Comparison of ENCODE assay signal across 11 cellular contexts in the genomic region with DNA sequence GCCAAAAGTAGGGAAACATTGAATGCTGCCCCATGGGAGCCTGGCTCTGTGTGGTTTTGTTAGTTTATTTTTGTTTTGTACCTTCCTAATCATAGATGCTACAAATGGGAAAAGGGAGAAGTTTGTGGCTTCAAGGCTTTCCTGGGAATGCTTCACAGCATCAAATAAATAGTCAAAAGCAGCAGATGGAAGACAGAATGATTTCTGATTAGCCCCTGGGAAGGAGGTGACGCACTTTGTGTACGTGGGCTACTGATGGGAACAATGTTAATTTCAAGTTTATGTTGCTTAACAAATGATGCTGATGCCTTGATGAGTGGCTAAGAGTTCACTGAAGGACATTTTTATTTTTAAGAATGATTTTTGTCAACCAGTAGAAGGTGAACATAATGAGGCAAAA.
DNase-seq lines count a peak whose midpoint lies in the region; ATAC-seq, FAIRE-seq and TF ChIP-seq lines count a peak whose summit lies in the region.
"Had no signal": no experiment of that assay in that cellular context is flagged by ENCODE, and none has a peak within 500 bp of the region (broad histone marks: within the 10 kb centered on the region; RNA-seq: fewer than 3 reads in every experiment).

No MANE protein-coding gene starts in this region.

- no peaks in the 10 kb centered on the region for H3K36me3 ChIP-seq in ES-I3 (ENCODE audit: insufficient read depth, low read length)
- H3K36me3 ChIP-seq in endothelial cell of umbilical vein (ENCODE audit: control insufficient read depth in 2 of 2, extremely low read depth in 1 of 2, insufficient read depth in 2 of 2, low read length in 2 of 2) = no peaks in the 10 kb centered on the region
- H3K36me3 ChIP-seq in neuronal stem cell (replicated peaks in 1 of 2; ENCODE audit: control insufficient read depth in 2 of 2, insufficient read depth in 2 of 2, low read length in 2 of 2) = no peaks in the 10 kb centered on the region
- H3K36me3 ChIP-seq: BLaER1 treated with 17β-estradiol and CSF1 and Interleukin-3, amounts not matched to agents 10 nM and 100 nM had no signal

- DNase-seq in RPMI7951 (ENCODE audit: low read depth) = peak; percentile 36
- no peak for DNase-seq in endothelial cell of umbilical vein (ENCODE audit: low read depth, low spot score)
- DNase-seq in neuronal stem cell (ENCODE audit: low spot score) = no peak
- DNase-seq in Right ventricle myocardium inferior (ENCODE audit: missing footprints) = no peak
- no peak for DNase-seq in NCI-H187 (lab: John Stamatoyannopoulos, UW)
- no peak for DNase-seq in activated naive CD4-positive, alpha-beta T cell treated with anti-CD3 and anti-CD28 coated beads for 36 hours
- DNase-seq in mesenteric fat pad (ENCODE audit: low spot score) = no peak

- no peak overlapping the region for H3K4me3 Mint-ChIP-seq in activated naive CD4-positive, alpha-beta T cell treated with anti-CD3 and anti-CD28 coated beads for 36 hours
- H3K4me3 Mint-ChIP-seq: activated CD4-positive, alpha-beta T cell treated with anti-CD3 and anti-CD28 coated beads for 36 hours had no signal

- H3K4ac ChIP-seq in neuronal stem cell (ENCODE audit: low read length) = no peak overlapping the region

- no peak for TF ChIP-seq CTCF in endothelial cell of umbilical vein (IDR thresholded peaks at IDR 0.05; ENCODE audit: extremely low read depth in 1 of 2, insufficient read depth in 1 of 2, low read depth in 1 of 2, low read length in 2 of 2)

- WGBS in neuronal stem cell (ENCODE audit: extremely low coverage in 2 of 2, insufficient read length in 2 of 2, insufficient replicate concordance in 1 of 2), 2 donors = no CpG with 5 or more reads among the region's 2 CpGs

- no peak overlapping the region for H2BK15ac ChIP-seq in neuronal stem cell (ENCODE audit: low read length)

- H3K4me2 ChIP-seq in endothelial cell of umbilical vein (ENCODE audit: insufficient read depth, low read length) (peak overlapping the region; percentile 32), neuronal stem cell (ENCODE audit: insufficient read depth, low read length, poor library complexity, severe bottlenecking) (no peak overlapping the region)

- H2BK120ac ChIP-seq in neuronal stem cell (ENCODE audit: low read depth, low read length) = no peak overlapping the region

- H3K27ac ChIP-seq in endothelial cell of umbilical vein (ENCODE audit: insufficient read depth, low read depth, low read length) (peak overlapping the region; percentile 94), neuronal stem cell (replicated peaks; ENCODE audit: low read length) (no peak overlapping the region)
- H3K27ac ChIP-seq: BLaER1 treated with 17β-estradiol and CSF1 and Interleukin-3, amounts not matched to agents 10 nM and 100 nM had no signal

- H3K27me3 Mint-ChIP-seq in activated naive CD4-positive, alpha-beta T cell treated with anti-CD3 and anti-CD28 coated beads for 36 hours (ENCODE audit: low read depth) = peaks cover 3% of the 10 kb centered on the region
- H3K27me3 Mint-ChIP-seq: activated CD4-positive, alpha-beta T cell treated with anti-CD3 and anti-CD28 coated beads for 36 hours had no signal

- H2BK5ac ChIP-seq in neuronal stem cell (ENCODE audit: low read length) = no peak overlapping the region

- no peak overlapping the region for H4K8ac ChIP-seq in neuronal stem cell (ENCODE audit: low read depth, low read length)

- no peak overlapping the region for H2BK12ac ChIP-seq in neuronal stem cell (ENCODE audit: low read length)

- no peaks in the 10 kb centered on the region for H4K20me1 ChIP-seq in endothelial cell of umbilical vein (replicated peaks; ENCODE audit: control insufficient read depth, extremely low read depth, insufficient read depth, low read length)
- H4K20me1 ChIP-seq: BLaER1 treated with 17β-estradiol and CSF1 and Interleukin-3, amounts not matched to agents 10 nM and 100 nM had no signal

- no peaks in the 10 kb centered on the region for H3K9me3 ChIP-seq in ES-I3 (ENCODE audit: control insufficient read depth, insufficient read depth, low read length)
- H3K9me3 ChIP-seq in endothelial cell of umbilical vein (replicated peaks; ENCODE audit: control insufficient read depth, insufficient read depth, low read length) = no peaks in the 10 kb centered on the region
- no peaks in the 10 kb centered on the region for H3K9me3 ChIP-seq in neuronal stem cell (replicated peaks in 1 of 2; ENCODE audit: control insufficient read depth in 2 of 2, insufficient read depth in 1 of 2, low read depth in 1 of 2, low read length in 2 of 2)
- H3K9me3 ChIP-seq: BLaER1 treated with 17β-estradiol and CSF1 and Interleukin-3, amounts not matched to agents 10 nM and 100 nM; mucosa of descending colon had no signal

- CTCF ChIA-PET in endothelial cell of umbilical vein (lab: Charles Lee) = interaction anchor here (1.4 to 2.6 kb wide), 2 partner anchors 11 to 33 kb away, joined by 5 to 8 read pairs; no protein-coding TSS in a partner anchor
- CTCF ChIA-PET in activated naive CD4-positive, alpha-beta T cell treated with anti-CD3 and anti-CD28 coated beads for 36 hours (lab: Charles Lee) = no interaction called here

- H3K4me3 ChIP-seq in endothelial cell of umbilical vein (replicated peaks in 1 of 3; ENCODE audit: insufficient read depth in 1 of 3, low read depth in 1 of 3, low read length in 3 of 3) (no peak overlapping the region), neuronal stem cell (ENCODE audit: low read length in 2 of 2) (no peak overlapping the region)
- H3K4me3 ChIP-seq: BLaER1 treated with 17β-estradiol and CSF1 and Interleukin-3, amounts not matched to agents 10 nM and 100 nM; mucosa of descending colon had no signal

- intact Hi-C loops in endothelial cell of umbilical vein (cut with micrococcal nuclease) = no loop called here
- intact Hi-C loops in Right ventricle myocardium inferior (cut with DNase I) = no loop called here
- intact Hi-C loops in activated naive CD4-positive, alpha-beta T cell treated with anti-CD3 and anti-CD28 coated beads for 36 hours (cut with micrococcal nuclease) = no loop called here

- TF ChIP-seq POLR2A in endothelial cell of umbilical vein (IDR thresholded peaks at IDR 0.05; ENCODE audit: low read depth, low read length) = no peak

- H3K23ac ChIP-seq in neuronal stem cell (ENCODE audit: low read depth, low read length, poor library complexity) = no peak overlapping the region

- no peaks in the 10 kb centered on the region for H3K36me3 Mint-ChIP-seq in activated naive CD4-positive, alpha-beta T cell treated with anti-CD3 and anti-CD28 coated beads for 36 hours (ENCODE audit: low read depth)

- BruUV-seq in endothelial cell of umbilical vein (replicated peaks; lab: Mats Ljungman, UMichigan) = no TSS peak

- POLR2A ChIA-PET in endothelial cell of umbilical vein (lab: Charles Lee) = no interaction called here

- no peaks in the 10 kb centered on the region for H3K9me1 ChIP-seq in endothelial cell of umbilical vein (replicated peaks; ENCODE audit: control insufficient read depth, extremely low read depth, insufficient read depth, low read length)

- H3K9me3 Mint-ChIP-seq in activated naive CD4-positive, alpha-beta T cell treated with anti-CD3 and anti-CD28 coated beads for 36 hours = no peaks in the 10 kb centered on the region

- peak overlapping the region; percentile 68 for H2AFZ ChIP-seq in endothelial cell of umbilical vein (ENCODE audit: low read depth, low read length)
- H2AFZ ChIP-seq in neuronal stem cell (ENCODE audit: low read length) = peak overlapping the region; percentile 83

- H3K14ac ChIP-seq in neuronal stem cell (ENCODE audit: low read length) = no peak overlapping the region

- peak overlapping the region; percentile 1; the same call in 1 of the 2 replicates for H3K9ac ChIP-seq in ES-I3 (ENCODE audit: low read depth, low read length)
- peak overlapping the region; percentile 54 for H3K9ac ChIP-seq in endothelial cell of umbilical vein (replicated peaks; ENCODE audit: extremely low read depth, insufficient read depth, low read length)
- no peak overlapping the region for H3K9ac ChIP-seq in neuronal stem cell (ENCODE audit: low read depth, low read length, poor library complexity)
- H3K9ac ChIP-seq: BLaER1 treated with 17β-estradiol and CSF1 and Interleukin-3, amounts not matched to agents 10 nM and 100 nM had no signal

- peaks cover 10% of the 10 kb centered on the region for H3K4me1 ChIP-seq in ES-I3 (ENCODE audit: insufficient read depth, low read length)
- peaks cover 17% of the 10 kb centered on the region for H3K4me1 ChIP-seq in endothelial cell of umbilical vein (ENCODE audit: control insufficient read depth, extremely low read depth, insufficient read depth, low read length)
- H3K4me1 ChIP-seq in neuronal stem cell (ENCODE audit: control insufficient read depth in 2 of 2, insufficient read depth in 1 of 2, low read depth in 1 of 2, low read length in 2 of 2) = peaks cover 0 to 18% of the 10 kb centered on the region in 2 donors

- no peaks in the 10 kb centered on the region for H3K79me2 ChIP-seq in endothelial cell of umbilical vein (ENCODE audit: control insufficient read depth, insufficient read depth, low read length)

- no peak overlapping the region for H2AK5ac ChIP-seq in neuronal stem cell (ENCODE audit: low read depth, low read length)

- no peak for FAIRE-seq in endothelial cell of umbilical vein (lab: Jason Lieb, UNC)

- H3K27me3 ChIP-seq in endothelial cell of umbilical vein (ENCODE audit: control insufficient read depth in 2 of 2, insufficient read depth in 2 of 2, low read length in 2 of 2) = no peaks in the 10 kb centered on the region
- no peaks in the 10 kb centered on the region for H3K27me3 ChIP-seq in neuronal stem cell (ENCODE audit: control insufficient read depth in 3 of 3, insufficient read depth in 3 of 3, low read depth in 1 of 3, low read length in 3 of 3)
- H3K27me3 ChIP-seq: BLaER1 treated with 17β-estradiol and CSF1 and Interleukin-3, amounts not matched to agents 10 nM and 100 nM had no signal

- no peaks in the 10 kb centered on the region for H3K4me1 Mint-ChIP-seq in activated naive CD4-positive, alpha-beta T cell treated with anti-CD3 and anti-CD28 coated beads for 36 hours (ENCODE audit: low read depth)
- H3K4me1 Mint-ChIP-seq: activated CD4-positive, alpha-beta T cell treated with anti-CD3 and anti-CD28 coated beads for 36 hours had no signal

- H3K18ac ChIP-seq in neuronal stem cell (ENCODE audit: low read length) = no peak overlapping the region

- no peak overlapping the region for H3K27ac Mint-ChIP-seq in activated naive CD4-positive, alpha-beta T cell treated with anti-CD3 and anti-CD28 coated beads for 36 hours
- H3K27ac Mint-ChIP-seq: activated CD4-positive, alpha-beta T cell treated with anti-CD3 and anti-CD28 coated beads for 36 hours had no signal

- H3K79me1 ChIP-seq in neuronal stem cell (ENCODE audit: low read depth, low read length) = no peaks in the 10 kb centered on the region

- dilution Hi-C loops in endothelial cell of umbilical vein (cut with MboI; ENCODE audit: extremely low pct_ligation_motif_present, low sequenced_read_pairs) = no loop called here

- ATAC-seq in Right ventricle myocardium inferior = no peak

- H4K91ac ChIP-seq in neuronal stem cell (ENCODE audit: low read depth, low read length, poor library complexity) = no peak overlapping the region

TF ChIP-seq in endothelial cell of umbilical vein, 7 proteins besides CTCF, POLR2A, EP300 and RAD21 (continues in another document):
- no peak for TF ChIP-seq GATA2 (IDR thresholded peaks at IDR 0.05; ENCODE audit: insufficient read depth, insufficient read length, low read depth, low read length)
